In the genomic region with DNA sequence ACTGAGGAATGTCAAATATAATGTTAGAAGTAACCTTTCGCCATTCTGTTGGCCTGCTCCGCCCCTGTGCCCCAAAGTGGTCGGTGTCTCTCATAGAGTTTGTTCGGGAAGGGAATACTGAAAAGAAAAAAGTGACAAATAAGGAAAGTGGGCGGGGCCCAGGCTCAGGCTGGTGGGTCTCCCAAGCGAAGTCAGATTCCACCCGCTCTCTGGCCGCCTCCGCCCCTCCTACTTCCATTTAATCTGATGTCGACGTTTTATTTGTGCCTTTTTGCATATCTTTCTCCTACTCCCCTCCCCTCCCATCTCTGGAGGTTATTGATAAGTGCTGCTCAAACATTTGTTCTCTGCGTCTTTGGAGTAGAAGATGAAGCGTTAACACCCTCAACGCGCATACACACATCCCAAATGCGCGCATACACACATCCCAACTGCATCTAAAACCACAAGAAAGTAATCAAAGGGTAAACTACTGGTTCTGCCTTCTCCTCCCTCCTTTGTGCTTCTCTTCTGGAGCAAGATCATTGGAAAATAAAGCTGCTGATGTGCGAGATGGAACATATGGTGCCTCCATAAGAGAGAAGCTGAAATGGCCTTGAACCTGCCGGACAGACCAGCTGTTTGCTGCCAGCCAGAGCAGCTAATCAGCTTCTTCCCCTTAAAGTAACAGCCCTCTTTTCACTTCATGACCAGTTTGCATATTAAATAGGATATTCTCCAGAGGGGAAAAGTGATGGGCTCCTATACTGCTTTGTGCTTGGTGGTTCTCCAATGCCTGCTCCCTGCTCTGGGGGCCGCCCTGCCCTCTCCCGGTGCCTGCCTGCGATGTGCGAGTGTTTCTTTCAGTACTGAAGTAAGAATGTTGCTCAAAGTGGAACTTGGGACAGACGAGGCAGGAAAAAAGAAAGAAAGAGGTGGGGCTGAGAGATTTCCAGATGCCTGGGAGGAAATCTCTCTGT, we compare ENCODE assay signal across 8 cellular contexts. TPM values are rescaled to one million over a fixed set of nuclear protein-coding genes. Genes with fewer than 3 reads are reported as not detected.
A peak's percentile ranks its signal among the peaks of the same experiment; 100 is the strongest.
DNase-seq lines count a peak whose midpoint lies in the region; ATAC-seq, FAIRE-seq and TF ChIP-seq lines count a peak whose summit lies in the region.

No MANE protein-coding gene starts in this region.

- no peaks in the 10 kb centered on the region for H3K36me3 Mint-ChIP-seq in activated T-cell treated with anti-CD3 and anti-CD28 coated beads, Interleukin-2, amount 50 U/mL, for 24 hours (ENCODE audit: low read depth)
- H3K36me3 Mint-ChIP-seq in neural progenitor cell = peaks cover 2% of the 10 kb centered on the region

- TF ChIP-seq CTCF in HEK293 (tag by site-specific recombination; IDR thresholded peaks at IDR 0.05) (no peak), foreskin fibroblast (IDR thresholded peaks at IDR 0.05; ENCODE audit: low read depth, low read length) (peak; percentile 9), neural progenitor cell (IDR thresholded peaks at IDR 0.05) (peak; percentile 16)

- H3K4me3 Mint-ChIP-seq in activated T-cell treated with anti-CD3 and anti-CD28 coated beads, Interleukin-2, amount 50 U/mL, for 24 hours = peak overlapping the region; percentile 73
- peak overlapping the region; percentile 83 for H3K4me3 Mint-ChIP-seq in neural progenitor cell

- H3K4me2 ChIP-seq in neural progenitor cell = peak overlapping the region; percentile 71

- no peaks in the 10 kb centered on the region for H3K79me2 ChIP-seq in neural progenitor cell (ENCODE audit: low read depth)

- peaks cover 8% of the 10 kb centered on the region for H3F3A ChIP-seq in neural progenitor cell (ENCODE audit: low read depth)

- FAIRE-seq in A204.1 (lab: Jason Lieb, UNC) = peak; percentile 19

- H3K27me3 Mint-ChIP-seq in activated T-cell treated with anti-CD3 and anti-CD28 coated beads, Interleukin-2, amount 50 U/mL, for 24 hours = peaks cover 24% of the 10 kb centered on the region
- H3K27me3 Mint-ChIP-seq in neural progenitor cell (ENCODE audit: insufficient read depth, low read depth) = peaks cover 14% of the 10 kb centered on the region

- H3K27ac ChIP-seq in HEK293 (ENCODE audit: extremely low read depth, low read depth, low read length) = peak overlapping the region; percentile 61
- H3K27ac ChIP-seq in neural progenitor cell = no peak overlapping the region

- no peak overlapping the region for H2AFZ ChIP-seq in neural progenitor cell (replicated peaks)

- H3K4me1 ChIP-seq in HEK293 (ENCODE audit: control insufficient read depth, insufficient read depth, low read length) = peaks cover 3% of the 10 kb centered on the region; the same call in 1 of the 2 replicates
- no peaks in the 10 kb centered on the region for H3K4me1 ChIP-seq in neural progenitor cell

- H3K9me3 ChIP-seq in HEK293 (ENCODE audit: control insufficient read depth, insufficient read depth, low read depth, low read length) (no peaks in the 10 kb centered on the region), neural progenitor cell (ENCODE audit: low read depth) (no peaks in the 10 kb centered on the region)

- POLR2A ChIA-PET in HEK293 (lab: Yijun Ruan, JAX) = interaction anchor here (0.6 to 4.7 kb wide), 2 partner anchors 202 to 427 kb away, joined by 3 to 21 read pairs; partner anchors contain the start of gene MTM1

- ATAC-seq in HG03135 (IDR thresholded peaks at IDR 0.05; ENCODE audit: unreplicated experiment) = no peak

- peak overlapping the region; percentile 77 for H3K27ac Mint-ChIP-seq in activated T-cell treated with anti-CD3 and anti-CD28 coated beads, Interleukin-2, amount 50 U/mL, for 24 hours
- H3K27ac Mint-ChIP-seq in neural progenitor cell = peak overlapping the region; percentile 57

- H3K9ac ChIP-seq in neural progenitor cell = no peak overlapping the region

- DNase-seq in activated T-cell treated with anti-CD3 and anti-CD28 coated beads, Interleukin-2, amount 50 U/mL, for 24 hours = no peak
- DNase-seq in foreskin fibroblast (peak; percentile 33 to 67), neural progenitor cell (ENCODE audit: low spot score) (peak; percentile 75), OCI-M2 (lab: John Stamatoyannopoulos, UW; ENCODE audit: unreplicated experiment) (no peak), NCI-H510A (lab: John Stamatoyannopoulos, UW) (no peak)

- no peaks in the 10 kb centered on the region for H3K9me3 Mint-ChIP-seq in activated T-cell treated with anti-CD3 and anti-CD28 coated beads, Interleukin-2, amount 50 U/mL, for 24 hours
- H3K9me3 Mint-ChIP-seq in neural progenitor cell = peaks cover 17% of the 10 kb centered on the region

- CTCF ChIA-PET in HEK293 (lab: Yijun Ruan, JAX) = interaction anchor here (0.6 to 2.6 kb wide), 22 partner anchors 10 to 412 kb away, joined by 3 to 14 read pairs (median 4); no protein-coding TSS in a partner anchor

- no peaks in the 10 kb centered on the region for H3K36me3 ChIP-seq in HEK293 (ENCODE audit: control insufficient read depth in 2 of 2, insufficient read depth in 1 of 2, low read length in 2 of 2)
- H3K36me3 ChIP-seq in neural progenitor cell = no peaks in the 10 kb centered on the region

- peak overlapping the region; percentile 59 for H3K4me3 ChIP-seq in HEK293 (ENCODE audit: low read depth, low read length)
- peak overlapping the region; percentile 55 to 74 for H3K4me3 ChIP-seq in foreskin fibroblast (ENCODE audit: low read depth in 1 of 2, low read length in 2 of 2)
- peak overlapping the region; percentile 55 for H3K4me3 ChIP-seq in neural progenitor cell

- peaks cover 27% of the 10 kb centered on the region for H3K4me1 Mint-ChIP-seq in activated T-cell treated with anti-CD3 and anti-CD28 coated beads, Interleukin-2, amount 50 U/mL, for 24 hours (ENCODE audit: low read depth)
- peaks cover 25% of the 10 kb centered on the region for H3K4me1 Mint-ChIP-seq in neural progenitor cell

- peaks cover 53% of the 10 kb centered on the region for H3K27me3 ChIP-seq in neural progenitor cell

- H4K20me1 ChIP-seq in neural progenitor cell (ENCODE audit: low read depth) = no peaks in the 10 kb centered on the region

TF ChIP-seq in HEK293, 187 proteins besides CTCF, POLR2A, EP300 and RAD21:
- TF ChIP-seq KLF8 (tag by site-specific recombination; IDR thresholded peaks at IDR 0.05) = no peak
- TF ChIP-seq, protein P1, sequence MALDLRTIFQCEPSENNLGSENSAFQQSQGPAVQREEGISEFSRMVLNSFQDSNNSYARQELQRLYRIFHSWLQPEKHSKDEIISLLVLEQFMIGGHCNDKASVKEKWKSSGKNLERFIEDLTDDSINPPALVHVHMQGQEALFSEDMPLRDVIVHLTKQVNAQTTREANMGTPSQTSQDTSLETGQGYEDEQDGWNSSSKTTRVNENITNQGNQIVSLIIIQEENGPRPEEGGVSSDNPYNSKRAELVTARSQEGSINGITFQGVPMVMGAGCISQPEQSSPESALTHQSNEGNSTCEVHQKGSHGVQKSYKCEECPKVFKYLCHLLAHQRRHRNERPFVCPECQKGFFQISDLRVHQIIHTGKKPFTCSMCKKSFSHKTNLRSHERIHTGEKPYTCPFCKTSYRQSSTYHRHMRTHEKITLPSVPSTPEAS (tag by site-specific recombination; IDR thresholded peaks at IDR 0.05) = no peak

RNA-seq across cellular contexts. Expression of gene MAMLD1, which starts 3.1 kb away (rescaled TPM):
- total RNA-seq in neural progenitor cell (ENCODE audit: low replicate concordance) = 0.25 TPM in 1 of 2 replicates, not detected in the other

Comparison
In these comparisons a context has a peak if more than half of its experiments do, and no peak if none do; other contexts are left out.
1. DNase-seq: peak in foreskin fibroblast (2 of 2) and neural progenitor cell (single experiment); none in activated T-cell treated with anti-CD3 and anti-CD28 coated beads, Interleukin-2, amount 50 U/mL, for 24 hours (single experiment), OCI-M2 (single experiment) and NCI-H510A (single experiment).
2. Peak in every context shown above with its lines, with median percentiles within 50 percentile points of each other: H3K4me3 ChIP-seq.